ENCODE assay signal across 8 cellular contexts in genomic region chr11:35141538-35141937, GRCh38. TPM values are rescaled to one million over a fixed set of nuclear protein-coding genes. Genes with fewer than 3 reads are reported as not detected.
DNase-seq lines count a peak whose midpoint lies in the region; ATAC-seq and TF ChIP-seq lines count a peak whose summit lies in the region.

No MANE protein-coding gene starts in this region.

- H3K9me3 Mint-ChIP-seq in HFFc6, result peaks cover 7% of the 10 kb centered on the region
- H3K9me3 Mint-ChIP-seq in activated CD4-positive, alpha-beta T cell treated with anti-CD3 and anti-CD28 coated beads, Interleukin-2, amount 10 ng/mL, durations not matched to agents 24 days and 14 days, result peaks cover 1% of the 10 kb centered on the region
- no peaks in the 10 kb centered on the region for H3K9me3 Mint-ChIP-seq in stimulated activated naive B cell treated with anti-CD40 and anti-IgM and Interleukin-4, amounts not matched to agents 10 μg/mL and 1 μg/mL and 100 μg/mL, for 72 hours

- intact Hi-C loops in activated CD4-positive, alpha-beta T cell treated with anti-CD3 and anti-CD28 coated beads, Interleukin-2, amount 10 ng/mL, durations not matched to agents 24 days and 14 days (cut with micrococcal nuclease), result loop anchor here (1.0 to 10.0 kb wide), 5 partner anchors 96 to 1213 kb away; no protein-coding TSS in a partner anchor

- H3K36me3 Mint-ChIP-seq in HFFc6 (ENCODE audit: low read depth), result peaks cover 72% of the 10 kb centered on the region
- H3K36me3 Mint-ChIP-seq in activated CD4-positive, alpha-beta T cell treated with anti-CD3 and anti-CD28 coated beads, Interleukin-2, amount 10 ng/mL, durations not matched to agents 24 days and 14 days (ENCODE audit: low read depth), result peaks cover 72% of the 10 kb centered on the region
- peaks cover 5 to 23% of the 10 kb centered on the region in 2 donors for H3K36me3 Mint-ChIP-seq in stimulated activated naive B cell treated with anti-CD40 and anti-IgM and Interleukin-4, amounts not matched to agents 10 μg/mL and 1 μg/mL and 100 μg/mL, for 72 hours

- H3K4me1 Mint-ChIP-seq in HFFc6 (ENCODE audit: low read depth), result peaks cover 77% of the 10 kb centered on the region
- peaks cover 65% of the 10 kb centered on the region for H3K4me1 Mint-ChIP-seq in activated CD4-positive, alpha-beta T cell treated with anti-CD3 and anti-CD28 coated beads, Interleukin-2, amount 10 ng/mL, durations not matched to agents 24 days and 14 days
- H3K4me1 Mint-ChIP-seq in stimulated activated naive B cell treated with anti-CD40 and anti-IgM and Interleukin-4, amounts not matched to agents 10 μg/mL and 1 μg/mL and 100 μg/mL, for 72 hours, result peaks cover 55 to 68% of the 10 kb centered on the region in 2 donors

- H3K27ac Mint-ChIP-seq in HFFc6, result peak overlapping the region; percentile 91
- H3K27ac Mint-ChIP-seq in activated CD4-positive, alpha-beta T cell treated with anti-CD3 and anti-CD28 coated beads, Interleukin-2, amount 10 ng/mL, durations not matched to agents 24 days and 14 days, result peak overlapping the region; percentile 97
- peak overlapping the region; percentile 92 for H3K27ac Mint-ChIP-seq in stimulated activated naive B cell treated with anti-CD40 and anti-IgM and Interleukin-4, amounts not matched to agents 10 μg/mL and 1 μg/mL and 100 μg/mL, for 72 hours

- no peak for ATAC-seq in stimulated activated naive B cell treated with anti-CD40 and anti-IgM and Interleukin-4, amounts not matched to agents 10 μg/mL and 1 μg/mL and 100 μg/mL, for 72 hours (replicated peaks)
- no peak for ATAC-seq in left lobe of liver
- ATAC-seq in HG03354 (IDR thresholded peaks at IDR 0.05; ENCODE audit: poor library complexity, severe bottlenecking, unreplicated experiment), result no peak

- TF ChIP-seq CTCF in HFFc6 (IDR thresholded peaks at IDR 0.05), result no peak

- DNase-seq in HFFc6, result no peak
- DNase-seq in activated CD4-positive, alpha-beta T cell treated with anti-CD3 and anti-CD28 coated beads, Interleukin-2, amount 10 ng/mL, durations not matched to agents 24 days and 14 days, result peak; percentile 83
- DNase-seq in germinal center (ENCODE audit: low spot score), result peak; percentile 52
- DNase-seq in stimulated activated naive B cell treated with anti-CD40 and anti-IgM and Interleukin-4, amounts not matched to agents 10 μg/mL and 1 μg/mL and 100 μg/mL, for 72 hours, result no peak
- no peak for DNase-seq in left lobe of liver (ENCODE audit: low spot score)
- DNase-seq in NCI-H146 (lab: John Stamatoyannopoulos, UW), result no peak
- no peak for DNase-seq in NCI-H2227 (lab: John Stamatoyannopoulos, UW; ENCODE audit: unreplicated experiment)

- peak overlapping the region; percentile 96 for H3K4me3 Mint-ChIP-seq in HFFc6
- H3K4me3 Mint-ChIP-seq in activated CD4-positive, alpha-beta T cell treated with anti-CD3 and anti-CD28 coated beads, Interleukin-2, amount 10 ng/mL, durations not matched to agents 24 days and 14 days, result peak overlapping the region; percentile 94
- peak overlapping the region; percentile 87 to 98 for H3K4me3 Mint-ChIP-seq in stimulated activated naive B cell treated with anti-CD40 and anti-IgM and Interleukin-4, amounts not matched to agents 10 μg/mL and 1 μg/mL and 100 μg/mL, for 72 hours

- H3K27me3 Mint-ChIP-seq in HFFc6 (ENCODE audit: insufficient read depth), result peaks cover 46% of the 10 kb centered on the region
- H3K27me3 Mint-ChIP-seq in activated CD4-positive, alpha-beta T cell treated with anti-CD3 and anti-CD28 coated beads, Interleukin-2, amount 10 ng/mL, durations not matched to agents 24 days and 14 days, result no peaks in the 10 kb centered on the region
- no peaks in the 10 kb centered on the region for H3K27me3 Mint-ChIP-seq in stimulated activated naive B cell treated with anti-CD40 and anti-IgM and Interleukin-4, amounts not matched to agents 10 μg/mL and 1 μg/mL and 100 μg/mL, for 72 hours

RNA-seq across cellular contexts. Expression of gene CD44, which starts 2.6 kb away (rescaled TPM):
- total RNA-seq in HFFc6 (2021; fragmentation: NEBNext Ultra II Directional; extraction: Animal tissue kit (Norgen Biotek cat#: 25700)), result 1,000 to 10,000 TPM; 1,912 to 2,221 (median 2,175) TPM
- 488 and 489 TPM in 2 replicates for total RNA-seq in activated CD4-positive, alpha-beta T cell treated with anti-CD3 and anti-CD28 coated beads, Interleukin-2, amount 10 ng/mL, durations not matched to agents 24 days and 14 days
- total RNA-seq in left lobe of liver, result 11.7 TPM

Comparison
In these comparisons a context has a peak if more than half of its experiments do, and no peak if none do; other contexts are left out.
1. DNase-seq: peak in activated CD4-positive, alpha-beta T cell treated with anti-CD3 and anti-CD28 coated beads, Interleukin-2, amount 10 ng/mL, durations not matched to agents 24 days and 14 days (single experiment) and germinal center (single experiment); none in HFFc6 (single experiment), stimulated activated naive B cell treated with anti-CD40 and anti-IgM and Interleukin-4, amounts not matched to agents 10 μg/mL and 1 μg/mL and 100 μg/mL, for 72 hours (single experiment), left lobe of liver (single experiment), NCI-H146 (single experiment) and NCI-H2227 (single experiment).
2. RNA of gene CD44, which starts 2.6 kb away (total RNA-seq): 1,912 to 2,221 TPM in HFFc6 and 488 to 489 TPM in activated CD4-positive, alpha-beta T cell treated with anti-CD3 and anti-CD28 coated beads, Interleukin-2, amount 10 ng/mL, durations not matched to agents 24 days and 14 days; 11.7 TPM in left lobe of liver (single experiment); every median in the first group is over 10 times any median in the second.
3. Peak in every context shown above with its lines, with median percentiles within 50 percentile points of each other: H3K27ac Mint-ChIP-seq and H3K4me3 Mint-ChIP-seq.